ENCODE assay signal across 15 cellular contexts in genomic region chr22:23389271-23390071, GRCh38.
"Had no signal": no experiment of that assay in that cellular context is flagged by ENCODE, and none has a peak within 500 bp of the region (broad histone marks: within the 10 kb centered on the region; RNA-seq: fewer than 3 reads in every experiment).

No MANE protein-coding gene starts in this region.

- ATAC-seq: activated CD4-positive, CD25-positive, alpha-beta regulatory T cell treated with anti-CD3 and anti-CD28 coated beads, Interleukin-2, amount 50 U/mL, for 24 hours; activated CD8-positive, alpha-beta memory T cell treated with anti-CD3 and anti-CD28 coated beads, Interleukin-2, amount 10 ng/mL, durations not matched to agents 7 days and 5 days; esophagus mucosa; stimulated activated memory B cell treated with anti-CD40 and anti-IgM and Interleukin-4, amounts not matched to agents 10 μg/mL and 1 μg/mL and 100 μg/mL, for 72 hours had no signal

- H3K27ac Mint-ChIP-seq: activated CD8-positive, alpha-beta memory T cell treated with anti-CD3 and anti-CD28 coated beads, Interleukin-2, amount 10 ng/mL, durations not matched to agents 7 days and 5 days; activated naive CD8-positive, alpha-beta T cell treated with anti-CD3 and anti-CD28 coated beads for 36 hours; activated T-cell treated with anti-CD3 and anti-CD28 coated beads, Interleukin-2, amount 50 U/mL, for 24 hours; memory B cell; stimulated activated memory B cell treated with anti-CD40 and anti-IgM and Interleukin-4, amounts not matched to agents 10 μg/mL and 1 μg/mL and 100 μg/mL, for 72 hours; T-helper 2 cell treated with Interferon-gamma antibody and Interleukin-4, amounts not matched to agents 5 μg/mL and 100 μg/mL, for 36 hours had no signal

- H3K4me1 ChIP-seq: left ventricle myocardium inferior, vagina had no signal

- H3K27me3 ChIP-seq: vagina had no signal

- H3K36me3 Mint-ChIP-seq: activated CD8-positive, alpha-beta memory T cell treated with anti-CD3 and anti-CD28 coated beads, Interleukin-2, amount 10 ng/mL, durations not matched to agents 7 days and 5 days; activated naive CD8-positive, alpha-beta T cell treated with anti-CD3 and anti-CD28 coated beads for 36 hours; memory B cell; stimulated activated memory B cell treated with anti-CD40 and anti-IgM and Interleukin-4, amounts not matched to agents 10 μg/mL and 1 μg/mL and 100 μg/mL, for 72 hours had no signal

- H3K27ac ChIP-seq: left ventricle myocardium inferior, tibial artery, vagina had no signal

- H3K27me3 Mint-ChIP-seq: activated CD8-positive, alpha-beta memory T cell treated with anti-CD3 and anti-CD28 coated beads, Interleukin-2, amount 10 ng/mL, durations not matched to agents 7 days and 5 days; activated naive CD8-positive, alpha-beta T cell treated with anti-CD3 and anti-CD28 coated beads for 36 hours had no signal

- H3K4me3 ChIP-seq: left ventricle myocardium inferior, tibial artery, vagina had no signal

- H3K4me3 Mint-ChIP-seq: activated CD8-positive, alpha-beta memory T cell treated with anti-CD3 and anti-CD28 coated beads, Interleukin-2, amount 10 ng/mL, durations not matched to agents 7 days and 5 days; activated naive CD8-positive, alpha-beta T cell treated with anti-CD3 and anti-CD28 coated beads for 36 hours; activated T-cell treated with anti-CD3 and anti-CD28 coated beads, Interleukin-2, amount 50 U/mL, for 24 hours; memory B cell; stimulated activated memory B cell treated with anti-CD40 and anti-IgM and Interleukin-4, amounts not matched to agents 10 μg/mL and 1 μg/mL and 100 μg/mL, for 72 hours; T-helper 2 cell treated with Interferon-gamma antibody and Interleukin-4, amounts not matched to agents 5 μg/mL and 100 μg/mL, for 36 hours had no signal

- H3K9me3 Mint-ChIP-seq: activated naive CD8-positive, alpha-beta T cell treated with anti-CD3 and anti-CD28 coated beads for 36 hours; activated T-cell treated with anti-CD3 and anti-CD28 coated beads, Interleukin-2, amount 50 U/mL, for 24 hours; memory B cell; stimulated activated memory B cell treated with anti-CD40 and anti-IgM and Interleukin-4, amounts not matched to agents 10 μg/mL and 1 μg/mL and 100 μg/mL, for 72 hours; T-helper 2 cell treated with Interferon-gamma antibody and Interleukin-4, amounts not matched to agents 5 μg/mL and 100 μg/mL, for 36 hours had no signal

- H3K4me1 Mint-ChIP-seq: activated CD8-positive, alpha-beta memory T cell treated with anti-CD3 and anti-CD28 coated beads, Interleukin-2, amount 10 ng/mL, durations not matched to agents 7 days and 5 days; activated naive CD8-positive, alpha-beta T cell treated with anti-CD3 and anti-CD28 coated beads for 36 hours had no signal

- H3K9me3 ChIP-seq: left ventricle myocardium inferior, tibial artery, vagina had no signal

- DNase-seq: activated CD4-positive, alpha-beta T cell treated with anti-CD3 and anti-CD28 coated beads, Interleukin-2, amount 50 U/mL, for 4 hours; activated CD8-positive, alpha-beta memory T cell treated with anti-CD3 and anti-CD28 coated beads, Interleukin-2, amount 10 ng/mL, durations not matched to agents 7 days and 5 days; activated effector memory CD4-positive, alpha-beta T cell treated with anti-CD3 and anti-CD28 coated beads, Interleukin-2, amount 50 U/mL, for 16 hours; activated naive CD8-positive, alpha-beta T cell treated with anti-CD3 and anti-CD28 coated beads for 36 hours; activated T-cell treated with anti-CD3 and anti-CD28 coated beads, Interleukin-2, amount 50 U/mL, for 24 hours; anterior cingulate cortex; left ventricle myocardium inferior; stimulated activated CD4-positive, alpha-beta T cell treated with anti-CD3 and anti-CD28 coated beads, Interleukin-1b, Interleukin-23, amount 100 ng/mL, for 48 hours had no signal
